In genomic region chr1:112358798-112359408, GRCh38 we compare ENCODE assay signal across 1 cellular context.
TF ChIP-seq lines count a peak whose summit lies in the region.

No MANE protein-coding gene starts in this region.

TF ChIP-seq in H1, 55 proteins besides CTCF, POLR2A, EP300 and RAD21 (continued from another document):
- TF ChIP-seq E2F6 (IDR thresholded peaks at IDR 0.05) = no peak
- 0 out of 2 replicates have a peak, but pooled peaks have one; percentile 6 for TF ChIP-seq CEBPB (IDR thresholded peaks at IDR 0.05; ENCODE audit: low read depth, low read length)
- TF ChIP-seq BACH1 (IDR thresholded peaks at IDR 0.05; ENCODE audit: low read length) = peak; percentile 12; the same call in 1 of the 2 replicates
- 0 out of 2 replicates have a peak, but pooled peaks have one; percentile 16 for TF ChIP-seq TCF12 (IDR thresholded peaks at IDR 0.05; ENCODE audit: low read depth, low read length)
- 0 out of 4 replicates have a peak, but pooled peaks of 1 of the 2 experiments have one; percentile 28 for TF ChIP-seq SIN3A (conservative IDR thresholded peaks at IDR 0.05 in 1 of 2, IDR thresholded peaks at IDR 0.05 in 1 of 2; ENCODE audit: low read depth in 1 of 2, low read length in 2 of 2)
- 0 out of 2 replicates have a peak, but pooled peaks have one; percentile 28 for TF ChIP-seq YY1 (IDR thresholded peaks at IDR 0.05; ENCODE audit: low read depth, low read length)
TF ChIP-seq in H1: peak in this region for 8.
